In the genomic region with DNA sequence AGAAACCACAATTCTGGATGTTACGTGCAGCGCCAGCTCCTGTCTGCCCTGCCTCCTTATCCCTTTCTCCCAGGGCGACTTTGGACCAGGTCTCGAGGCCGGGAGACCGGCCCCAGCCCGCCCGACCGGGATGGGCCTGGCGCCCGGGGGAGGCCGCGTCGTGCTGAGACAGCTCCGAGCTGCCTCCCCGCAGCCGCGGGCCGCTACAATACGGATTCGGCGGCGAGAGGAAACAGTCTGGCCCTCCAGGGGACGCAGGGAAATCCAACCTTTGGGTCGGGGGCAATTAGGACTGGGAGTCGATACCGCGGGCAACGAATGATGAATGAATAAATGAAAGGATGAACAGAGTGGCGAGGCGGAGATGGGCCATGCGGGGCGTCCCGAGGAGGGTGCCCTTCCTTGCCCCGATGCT, we compare ENCODE assay signal across 10 cellular contexts. TPM values are rescaled to one million over a fixed set of nuclear protein-coding genes. Genes with fewer than 3 reads are reported as not detected.
DNase-seq lines count a peak whose midpoint lies in the region; ATAC-seq and TF ChIP-seq lines count a peak whose summit lies in the region.
"Had no signal": no experiment of that assay in that cellular context is flagged by ENCODE, and none has a peak within 500 bp of the region (broad histone marks: within the 10 kb centered on the region; RNA-seq: fewer than 3 reads in every experiment).

No MANE protein-coding gene starts in this region.

- H3K36me3 ChIP-seq in ectodermal cell (ENCODE audit: control insufficient read depth, insufficient read depth, low read length) (peaks cover 21% of the 10 kb centered on the region), mesodermal cell (ENCODE audit: control insufficient read depth, insufficient read depth, low read length) (peaks cover 38% of the 10 kb centered on the region), tibial nerve (peaks cover 0 to 36% (median 15%) of the 10 kb centered on the region in 3 donors)

- H3K4me1 ChIP-seq in ectodermal cell (ENCODE audit: control insufficient read depth, insufficient read depth, low read length) (peaks cover 3% of the 10 kb centered on the region), mesodermal cell (ENCODE audit: control insufficient read depth, insufficient read depth, low read length, poor library complexity, severe bottlenecking) (peaks cover 7% of the 10 kb centered on the region), tibial nerve (peaks cover 0 to 30% (median 4%) of the 10 kb centered on the region in 4 donors)

- TF ChIP-seq EP300 in tibial nerve (IDR thresholded peaks at IDR 0.05), result no peak

- no peak for TF ChIP-seq POLR2A in tibial nerve (IDR thresholded peaks at IDR 0.05)

- H3K4me1 Mint-ChIP-seq in activated T-cell treated with anti-CD3 and anti-CD28 coated beads, Interleukin-2, amount 50 U/mL, for 24 hours (ENCODE audit: low read depth), result peaks cover 15% of the 10 kb centered on the region

- H3K27ac ChIP-seq in ectodermal cell (ENCODE audit: insufficient read depth, low read depth, low read length, poor library complexity, severe bottlenecking), result no peak overlapping the region
- H3K27ac ChIP-seq in mesodermal cell (ENCODE audit: low read depth, low read length, severe bottlenecking), result no peak overlapping the region
- H3K27ac ChIP-seq in tibial nerve, result peak overlapping the region in 3 of 4 donors; percentile 9 to 82 (median 67)

- H3K4me3 ChIP-seq in ectodermal cell (ENCODE audit: insufficient read depth, low read depth, low read length) (peak overlapping the region; percentile 28), mesodermal cell (ENCODE audit: extremely low read depth, insufficient read depth, low read length, poor library complexity, severe bottlenecking) (peak overlapping the region; percentile 23), tibial nerve (peak overlapping the region; percentile 40 to 78 (median 46))

- H3K27ac Mint-ChIP-seq in activated T-cell treated with anti-CD3 and anti-CD28 coated beads, Interleukin-2, amount 50 U/mL, for 24 hours, result peak overlapping the region; percentile 74
- H3K27ac Mint-ChIP-seq: CD4-positive, CD25-positive, alpha-beta regulatory T cell had no signal

- H3K9me3 ChIP-seq in ectodermal cell (ENCODE audit: control insufficient read depth, low read length) (no peaks in the 10 kb centered on the region), mesodermal cell (ENCODE audit: control insufficient read depth, low read length) (no peaks in the 10 kb centered on the region), tibial nerve (no peaks in the 10 kb centered on the region)

- peaks cover 43% of the 10 kb centered on the region for H3K36me3 Mint-ChIP-seq in activated T-cell treated with anti-CD3 and anti-CD28 coated beads, Interleukin-2, amount 50 U/mL, for 24 hours (ENCODE audit: low read depth)

- no peak overlapping the region for H3K4me3 Mint-ChIP-seq in activated T-cell treated with anti-CD3 and anti-CD28 coated beads, Interleukin-2, amount 50 U/mL, for 24 hours

- no peak for ATAC-seq in HG03378 (IDR thresholded peaks at IDR 0.05; ENCODE audit: unreplicated experiment)

- 5% methylated on average over 35 of the region's 35 CpGs for WGBS in ectodermal cell, 2 experiments
- 10 to 17% methylated on average over 25 to 35 of the region's 35 CpGs for WGBS in mesodermal cell (ENCODE audit: insufficient coverage in 2 of 2), 2 experiments
- 3 to 7% methylated on average over 32 to 35 of the region's 35 CpGs for WGBS in tibial nerve, 2 donors

- DNase-seq in activated T-cell treated with anti-CD3 and anti-CD28 coated beads, Interleukin-2, amount 50 U/mL, for 24 hours, result no peak
- DNase-seq in activated T-cell treated with anti-CD3 and anti-CD28 coated beads for 4 hours (no peak), tibial nerve (ENCODE audit: low spot score in 2 of 2) (no peak), NCI-H1048 (lab: John Stamatoyannopoulos, UW) (no peak), dedifferentiated amniotic fluid mesenchymal stem cell (ENCODE audit: extremely low spot score) (no peak)
- DNase-seq: CD4-positive, CD25-positive, alpha-beta regulatory T cell; NCI-H1417 had no signal

- no peaks in the 10 kb centered on the region for H3K9me3 Mint-ChIP-seq in activated T-cell treated with anti-CD3 and anti-CD28 coated beads, Interleukin-2, amount 50 U/mL, for 24 hours

- TF ChIP-seq CTCF in tibial nerve (IDR thresholded peaks at IDR 0.05), result no peak

- H3K27me3 Mint-ChIP-seq in activated T-cell treated with anti-CD3 and anti-CD28 coated beads, Interleukin-2, amount 50 U/mL, for 24 hours, result peaks cover 29% of the 10 kb centered on the region

- H3K27me3 ChIP-seq in ectodermal cell (ENCODE audit: control insufficient read depth, insufficient read depth, low read length, poor library complexity, severe bottlenecking) (peaks cover 46% of the 10 kb centered on the region), tibial nerve (peaks cover 0 to 5% of the 10 kb centered on the region in 2 donors)

RNA-seq across cellular contexts. Expression of a gene that starts 0.5 kb away (rescaled TPM):
- polyA plus RNA-seq in ectodermal cell (2013, experiment 1 of 4), result 2.0 TPM
- 0.75 TPM for polyA plus RNA-seq in ectodermal cell (2013, experiment 2 of 4)
- polyA plus RNA-seq in ectodermal cell (2013, experiment 3 of 4), result 0.32 TPM
- polyA plus RNA-seq in ectodermal cell (2013, experiment 4 of 4), result 1.5 TPM
- polyA plus RNA-seq in mesodermal cell (2013, experiment 1 of 2), result not detected
- 0.66 TPM for polyA plus RNA-seq in mesodermal cell (2013, experiment 2 of 2)
- 1 to 10 TPM; 1.1 to 2.9 (median 2.2) TPM for total RNA-seq in tibial nerve
- total RNA-seq: CD4-positive, CD25-positive, alpha-beta regulatory T cell had no signal
- polyA plus RNA-seq: CD4-positive, CD25-positive, alpha-beta regulatory T cell had no signal

RNA-seq across cellular contexts. Expression of a gene that starts 33.9 kb away (rescaled TPM):
- 1,130 TPM for polyA plus RNA-seq in ectodermal cell (2013, experiment 1 of 4)
- 990 TPM for polyA plus RNA-seq in ectodermal cell (2013, experiment 2 of 4)
- polyA plus RNA-seq in ectodermal cell (2013, experiment 3 of 4), result 627 TPM
- 694 TPM for polyA plus RNA-seq in ectodermal cell (2013, experiment 4 of 4)
- polyA plus RNA-seq in mesodermal cell (2013, experiment 1 of 2), result 1,291 TPM
- polyA plus RNA-seq in mesodermal cell (2013, experiment 2 of 2), result 1,080 TPM
- total RNA-seq in tibial nerve, result 100 to 1,000 TPM; 261 to 293 (median 272) TPM

Comparison
In these comparisons a context has a peak if more than half of its experiments do, and no peak if none do; other contexts are left out.
1. H3K27ac ChIP-seq: peak in tibial nerve (3 of 4); none in ectodermal cell (single experiment) and mesodermal cell (single experiment).
2. Peak in every context shown above with its lines, with median percentiles within 50 percentile points of each other: H3K4me3 ChIP-seq.